In the genomic region with DNA sequence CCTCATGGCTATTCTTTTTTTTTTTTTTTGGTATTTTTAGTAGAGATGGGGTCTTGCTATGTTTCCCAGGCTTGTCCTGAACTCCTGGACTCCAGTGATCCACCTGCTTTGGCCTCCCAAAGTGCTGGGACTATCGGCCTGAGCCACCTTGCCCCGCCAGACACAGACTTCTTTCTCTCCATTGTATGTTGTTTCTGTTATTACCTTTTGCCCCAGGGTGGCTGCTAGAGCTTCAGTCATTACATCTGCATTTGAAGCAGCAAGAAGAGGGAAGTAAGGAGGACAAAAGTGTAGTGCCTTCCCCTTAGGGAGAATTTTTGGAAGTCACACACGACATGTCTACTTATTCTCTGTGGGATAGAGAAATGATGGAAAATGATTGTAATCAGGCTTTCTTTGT, we compare ENCODE assay signal across 28 cellular contexts.
"Had no signal": no experiment of that assay in that cellular context is flagged by ENCODE, and none has a peak within 500 bp of the region (broad histone marks: within the 10 kb centered on the region; RNA-seq: fewer than 3 reads in every experiment).

No MANE protein-coding gene starts in this region.

- H3K4me1 ChIP-seq: esophagus muscularis mucosa, foreskin keratinocyte, gastrocnemius medialis had no signal

- H3K4me3 Mint-ChIP-seq: activated CD4-positive, alpha-beta memory T cell treated with anti-CD3 and anti-CD28 coated beads, Interleukin-2, amount 10 ng/mL, durations not matched to agents 7 days and 5 days; activated CD4-positive, alpha-beta T cell treated with anti-CD3 and anti-CD28 coated beads, Interleukin-2, amount 10 ng/mL, durations not matched to agents 7 days and 5 days; activated naive CD8-positive, alpha-beta T cell; activated T-cell treated with anti-CD3 and anti-CD28 coated beads, Interleukin-2, amount 50 U/mL, for 4 hours; activated T-helper 17 cell treated with anti-CD3 and anti-CD28 coated beads, Interleukin-2, amount 50 U/mL, for 72 hours; central memory CD8-positive, alpha-beta T cell; effector memory CD8-positive, alpha-beta T cell had no signal

- H3K27ac Mint-ChIP-seq: activated CD4-positive, alpha-beta memory T cell treated with anti-CD3 and anti-CD28 coated beads, Interleukin-2, amount 10 ng/mL, durations not matched to agents 7 days and 5 days; activated CD4-positive, alpha-beta T cell treated with anti-CD3 and anti-CD28 coated beads, Interleukin-2, amount 10 ng/mL, durations not matched to agents 7 days and 5 days; activated naive CD8-positive, alpha-beta T cell; activated T-helper 17 cell treated with anti-CD3 and anti-CD28 coated beads, Interleukin-2, amount 50 U/mL, for 72 hours; effector memory CD8-positive, alpha-beta T cell had no signal

- ATAC-seq: activated T-cell treated with anti-CD3 and anti-CD28 coated beads, Interleukin-2, amount 50 U/mL, for 4 hours; activated T-helper 17 cell treated with anti-CD3 and anti-CD28 coated beads, Interleukin-2, amount 50 U/mL, for 72 hours; effector memory CD8-positive, alpha-beta T cell; foreskin keratinocyte; gastrocnemius medialis had no signal

- H3K9me3 Mint-ChIP-seq: activated CD4-positive, alpha-beta memory T cell treated with anti-CD3 and anti-CD28 coated beads, Interleukin-2, amount 10 ng/mL, durations not matched to agents 7 days and 5 days; activated CD4-positive, alpha-beta T cell treated with anti-CD3 and anti-CD28 coated beads, Interleukin-2, amount 10 ng/mL, durations not matched to agents 7 days and 5 days; activated T-cell treated with anti-CD3 and anti-CD28 coated beads, Interleukin-2, amount 50 U/mL, for 4 hours; activated T-helper 17 cell treated with anti-CD3 and anti-CD28 coated beads, Interleukin-2, amount 50 U/mL, for 72 hours; central memory CD8-positive, alpha-beta T cell; effector memory CD8-positive, alpha-beta T cell had no signal

- H3K36me3 ChIP-seq: brain microvascular endothelial cell, gastrocnemius medialis had no signal

- H3K4me3 ChIP-seq: esophagus muscularis mucosa, gastrocnemius medialis had no signal

- H3K27me3 Mint-ChIP-seq: activated CD4-positive, alpha-beta memory T cell treated with anti-CD3 and anti-CD28 coated beads, Interleukin-2, amount 10 ng/mL, durations not matched to agents 7 days and 5 days; activated CD4-positive, alpha-beta T cell treated with anti-CD3 and anti-CD28 coated beads, Interleukin-2, amount 10 ng/mL, durations not matched to agents 7 days and 5 days; activated naive CD8-positive, alpha-beta T cell; activated T-helper 17 cell treated with anti-CD3 and anti-CD28 coated beads, Interleukin-2, amount 50 U/mL, for 72 hours; central memory CD8-positive, alpha-beta T cell; effector memory CD8-positive, alpha-beta T cell had no signal

- DNase-seq: activated CD4-positive, alpha-beta memory T cell treated with anti-CD3 and anti-CD28 coated beads, Interleukin-2, amount 10 ng/mL, durations not matched to agents 7 days and 5 days; activated CD4-positive, alpha-beta T cell treated with anti-CD3 and anti-CD28 coated beads for 1 hour; activated CD4-positive, alpha-beta T cell treated with anti-CD3 and anti-CD28 coated beads for 4 hours; activated CD4-positive, alpha-beta T cell treated with anti-CD3 and anti-CD28 coated beads, Interleukin-2, amount 10 ng/mL, durations not matched to agents 7 days and 5 days; activated CD4-positive, alpha-beta T cell treated with anti-CD3 and anti-CD28 coated beads, Interleukin-2, amount 50 U/mL, for 4 hours; activated CD8-positive, alpha-beta memory T cell treated with anti-CD3 and anti-CD28 coated beads, Interleukin-2, amount 50 U/mL, for 48 hours; activated effector memory CD4-positive, alpha-beta T cell treated with Interleukin-2 at 50 U/mL for 16 hours; activated gamma-delta T cell treated with Interleukin-2 at 50 U/mL for 16 hours; activated naive CD4-positive, alpha-beta T cell treated with anti-CD3 and anti-CD28 coated beads, Interleukin-2, amount 50 U/mL, for 16 hours; activated naive CD4-positive, alpha-beta T cell treated with Interleukin-2 at 50 U/mL for 16 hours; activated T-cell treated with anti-CD3 and anti-CD28 coated beads for 4 hours; activated T-cell treated with anti-CD3 and anti-CD28 coated beads, Interleukin-2, amount 50 U/mL, for 4 hours; amniotic stem cell; anterior cingulate cortex; brain microvascular endothelial cell; cortex of kidney; dermis blood vessel endothelial cell; effector CD4-positive, alpha-beta T cell; effector memory CD8-positive, alpha-beta T cell; erythroblast; foreskin keratinocyte; gastrocnemius medialis; glutamatergic neuron; T-helper 2 cell had no signal

- H3K27me3 ChIP-seq: brain microvascular endothelial cell, esophagus muscularis mucosa, foreskin keratinocyte, gastrocnemius medialis had no signal

- H3K4me1 Mint-ChIP-seq: activated CD4-positive, alpha-beta memory T cell treated with anti-CD3 and anti-CD28 coated beads, Interleukin-2, amount 10 ng/mL, durations not matched to agents 7 days and 5 days; activated T-helper 17 cell treated with anti-CD3 and anti-CD28 coated beads, Interleukin-2, amount 50 U/mL, for 72 hours; central memory CD8-positive, alpha-beta T cell had no signal

- H3K27ac ChIP-seq: brain microvascular endothelial cell, esophagus muscularis mucosa, foreskin keratinocyte, gastrocnemius medialis had no signal
